In genomic region chr16:13926507-13926906, GRCh38 we compare ENCODE assay signal across 18 cellular contexts.
"Had no signal": no experiment of that assay in that cellular context is flagged by ENCODE, and none has a peak within 500 bp of the region (broad histone marks: within the 10 kb centered on the region; RNA-seq: fewer than 3 reads in every experiment).

No MANE protein-coding gene starts in this region.

- H3K4me3 ChIP-seq: esophagus muscularis mucosa, left ventricle myocardium inferior, pancreas, thoracic aorta, upper lobe of right lung had no signal

- ATAC-seq: activated CD4-positive, CD25-positive, alpha-beta regulatory T cell treated with anti-CD3 and anti-CD28 coated beads, Interleukin-2, amount 50 U/mL, for 24 hours; naive thymus-derived CD4-positive, alpha-beta T cell; pancreas; sciatic nerve; stimulated activated naive B cell treated with anti-CD40 and anti-IgM and Interleukin-4, amounts not matched to agents 10 μg/mL and 1 μg/mL and 100 μg/mL, for 72 hours had no signal

- FAIRE-seq: pancreas had no signal

- H3K27me3 ChIP-seq: esophagus muscularis mucosa, pancreas, upper lobe of right lung had no signal

- H3K9me3 ChIP-seq: esophagus muscularis mucosa, left ventricle myocardium inferior, pancreas, thoracic aorta, upper lobe of right lung had no signal

- H3K27ac ChIP-seq: esophagus muscularis mucosa, left ventricle myocardium inferior, pancreas, thoracic aorta, upper lobe of right lung had no signal

- DNase-seq: activated CD8-positive, alpha-beta memory T cell treated with anti-CD3 and anti-CD28 coated beads for 24 hours; activated CD8-positive, alpha-beta memory T cell treated with anti-CD3 and anti-CD28 coated beads, Interleukin-2, amount 50 U/mL, for 48 hours; activated gamma-delta T cell treated with Interleukin-2 at 50 U/mL for 16 hours; effector CD8-positive, alpha-beta T cell; immature natural killer cell; kidney glomerular epithelial cell; left ventricle myocardium inferior; naive thymus-derived CD4-positive, alpha-beta T cell; pancreas; stimulated activated CD4-positive, alpha-beta T cell treated with anti-CD3 and anti-CD28 coated beads, Interleukin-4, amount 100 ng/mL, for 24 hours; stimulated activated naive B cell treated with anti-CD40 and anti-IgM and Interleukin-4, amounts not matched to agents 10 μg/mL and 1 μg/mL and 100 μg/mL, for 72 hours; T-helper 1 cell; T1000; upper lobe of right lung had no signal

- H3K4me1 ChIP-seq: upper lobe of right lung had no signal

- H3K36me3 ChIP-seq: pancreas, thoracic aorta had no signal
